In genomic region chr9:122394265-122395242, GRCh38 we compare ENCODE assay signal across 12 cellular contexts. TPM values are rescaled to one million over a fixed set of nuclear protein-coding genes. Genes with fewer than 3 reads are reported as not detected.
DNase-seq lines count a peak whose midpoint lies in the region; ATAC-seq and TF ChIP-seq lines count a peak whose summit lies in the region.
"Had no signal": no experiment of that assay in that cellular context is flagged by ENCODE, and none has a peak within 500 bp of the region (broad histone marks: within the 10 kb centered on the region; RNA-seq: fewer than 3 reads in every experiment).

No MANE protein-coding gene starts in this region.

- H4K20me1 ChIP-seq in GM23248 (ENCODE audit: insufficient read depth) = no peaks in the 10 kb centered on the region

- H3K36me3 Mint-ChIP-seq in MCF 10A (ENCODE audit: insufficient read depth, unreplicated experiment) (no peaks in the 10 kb centered on the region), nephron progenitor cell (ENCODE audit: low read depth) (no peaks in the 10 kb centered on the region)
- H3K36me3 Mint-ChIP-seq in T-helper 2 cell treated with Interferon-gamma antibody and Interleukin-4, amounts not matched to agents 5 μg/mL and 100 μg/mL, for 36 hours (ENCODE audit: low read depth) = no peaks in the 10 kb centered on the region

- H3K9ac ChIP-seq in GM23248 = peak overlapping the region; percentile 54

- TF ChIP-seq EP300 in sigmoid colon (IDR thresholded peaks at IDR 0.05) = no peak

- H3K36me3 ChIP-seq in GM23248 (ENCODE audit: low read depth) = no peaks in the 10 kb centered on the region
- peaks cover 11 to 38% (median 17%) of the 10 kb centered on the region in 4 donors for H3K36me3 ChIP-seq in sigmoid colon
- H3K36me3 ChIP-seq: upper lobe of left lung had no signal

- ATAC-seq in left cardiac atrium (peak; percentile 71 to 93), GM18511 (IDR thresholded peaks at IDR 0.05; ENCODE audit: unreplicated experiment) (no peak)

- intact Hi-C loops in MCF 10A (cut with micrococcal nuclease) = no loop called here
- intact Hi-C loops in left cardiac atrium (cut with DNase I) = loop anchor here in 1 of 2 donors (10.0 kb wide), 1 partner anchor 400 kb away; no protein-coding TSS in a partner anchor
- intact Hi-C loops in sigmoid colon (cut with DNase I) = loop anchor here (5.0 kb wide), 1 partner anchor 53 kb away; no protein-coding TSS in a partner anchor

- H3K9me3 ChIP-seq in GM23248 (ENCODE audit: low read depth) (no peaks in the 10 kb centered on the region), sigmoid colon (no peaks in the 10 kb centered on the region)
- H3K9me3 ChIP-seq: upper lobe of left lung had no signal

- H3K27me3 Mint-ChIP-seq in MCF 10A (ENCODE audit: insufficient read depth, unreplicated experiment) = no peaks in the 10 kb centered on the region
- H3K27me3 Mint-ChIP-seq in T-helper 2 cell treated with Interferon-gamma antibody and Interleukin-4, amounts not matched to agents 5 μg/mL and 100 μg/mL, for 36 hours (ENCODE audit: low read depth) = peaks cover 8% of the 10 kb centered on the region
- H3K27me3 Mint-ChIP-seq in nephron progenitor cell (ENCODE audit: low read depth, poor library complexity) = peaks cover 23% of the 10 kb centered on the region

- H3K9me3 Mint-ChIP-seq in MCF 10A (ENCODE audit: unreplicated experiment) = no peaks in the 10 kb centered on the region
- H3K9me3 Mint-ChIP-seq in T-helper 2 cell treated with Interferon-gamma antibody and Interleukin-4, amounts not matched to agents 5 μg/mL and 100 μg/mL, for 36 hours = peaks cover 5% of the 10 kb centered on the region
- peaks cover 7% of the 10 kb centered on the region for H3K9me3 Mint-ChIP-seq in nephron progenitor cell

- peaks cover 17% of the 10 kb centered on the region for H3K4me1 Mint-ChIP-seq in MCF 10A (ENCODE audit: insufficient read depth, unreplicated experiment)
- H3K4me1 Mint-ChIP-seq in T-helper 2 cell treated with Interferon-gamma antibody and Interleukin-4, amounts not matched to agents 5 μg/mL and 100 μg/mL, for 36 hours (ENCODE audit: low read depth) = no peaks in the 10 kb centered on the region
- peaks cover 13% of the 10 kb centered on the region for H3K4me1 Mint-ChIP-seq in nephron progenitor cell

- H3K9me2 ChIP-seq in GM23248 (ENCODE audit: insufficient read depth) = no peaks in the 10 kb centered on the region

- peak overlapping the region; percentile 87 for H3K27ac ChIP-seq in GM23248
- H3K27ac ChIP-seq in sigmoid colon = peak overlapping the region; percentile 77 to 89 (median 86)

- H3K79me2 ChIP-seq in GM23248 (ENCODE audit: insufficient read depth) = no peaks in the 10 kb centered on the region

- H3K27ac Mint-ChIP-seq in MCF 10A (ENCODE audit: low read depth, unreplicated experiment) = no peak overlapping the region
- no peak overlapping the region for H3K27ac Mint-ChIP-seq in T-helper 2 cell treated with Interferon-gamma antibody and Interleukin-4, amounts not matched to agents 5 μg/mL and 100 μg/mL, for 36 hours
- H3K27ac Mint-ChIP-seq in nephron progenitor cell = no peak overlapping the region
- H3K27ac Mint-ChIP-seq: activated CD4-positive, alpha-beta T cell treated with anti-CD3 and anti-CD28 coated beads, Interleukin-2, amount 10 ng/mL, durations not matched to agents 24 days and 14 days had no signal

- peaks cover 42% of the 10 kb centered on the region for H3K4me1 ChIP-seq in GM23248 (ENCODE audit: insufficient read depth)
- peaks cover 0 to 41% (median 28%) of the 10 kb centered on the region in 4 donors for H3K4me1 ChIP-seq in sigmoid colon

- BruUV-seq in MCF 10A (replicated peaks; lab: Mats Ljungman, UMichigan) = no TSS peak

- DNase-seq in GM23248 = peak; percentile 93
- peak; percentile 60 for DNase-seq in MCF 10A (ENCODE audit: unreplicated experiment)
- peak; percentile 70 for DNase-seq in left cardiac atrium
- DNase-seq in sigmoid colon = peak; percentile 91
- no peak for DNase-seq in T-helper 2 cell treated with Interferon-gamma antibody and Interleukin-4, amounts not matched to agents 5 μg/mL and 100 μg/mL, for 36 hours (ENCODE audit: low spot score)
- DNase-seq in nephron progenitor cell = no peak
- DNase-seq in KBM-7 = no peak
- DNase-seq: activated CD4-positive, alpha-beta T cell treated with anti-CD3 and anti-CD28 coated beads, Interleukin-2, amount 10 ng/mL, durations not matched to agents 24 days and 14 days; anterior cingulate cortex; DND-41; upper lobe of left lung had no signal

- in situ Hi-C loops in GM23248 (cut with MboI) (no loop called here), KBM-7 (cut with MboI; ENCODE audit: low pct_unique_long_range_greater_than_20kb, low sequenced_read_pairs) (no loop called here)

- 10 to 11% methylated on average over 9 of the region's 9 CpGs for whole genome bisulfite sequencing in GM23248 (ENCODE audit: low coverage in 1 of 2, low lambda C conversion rate in 2 of 2, missing lambda C conversion rate in 2 of 2), 2 experiments
- 63 to 69% methylated on average over 9 of the region's 9 CpGs for WGBS in sigmoid colon, 2 donors

- H3K4me3 ChIP-seq in GM23248 (peak overlapping the region; percentile 47; the same call in 1 of the 2 replicates), sigmoid colon (no peak overlapping the region)
- H3K4me3 ChIP-seq: upper lobe of left lung had no signal

- H3K27me3 ChIP-seq in GM23248 (replicated peaks; ENCODE audit: insufficient read depth) (no peaks in the 10 kb centered on the region), sigmoid colon (no peaks in the 10 kb centered on the region)
- H3K27me3 ChIP-seq: upper lobe of left lung had no signal

- no peak for TF ChIP-seq POLR2A in sigmoid colon (IDR thresholded peaks at IDR 0.05)

- H3F3A ChIP-seq in GM23248 (ENCODE audit: insufficient read depth) = peaks cover 42% of the 10 kb centered on the region

- H3K4me3 Mint-ChIP-seq in MCF 10A (ENCODE audit: unreplicated experiment) (no peak overlapping the region), nephron progenitor cell (no peak overlapping the region)
- no peak overlapping the region for H3K4me3 Mint-ChIP-seq in T-helper 2 cell treated with Interferon-gamma antibody and Interleukin-4, amounts not matched to agents 5 μg/mL and 100 μg/mL, for 36 hours
- H3K4me3 Mint-ChIP-seq: activated CD4-positive, alpha-beta T cell treated with anti-CD3 and anti-CD28 coated beads, Interleukin-2, amount 10 ng/mL, durations not matched to agents 24 days and 14 days had no signal

- CTCF ChIA-PET in MCF 10A (lab: Yijun Ruan, JAX) = interaction anchor here (0.6 to 1.5 kb wide), 7 partner anchors 12 to 433 kb away, joined by 3 to 8 read pairs (median 4); no protein-coding TSS in a partner anchor

- TF ChIP-seq CTCF in MCF 10A (IDR thresholded peaks at IDR 0.05; ENCODE audit: unreplicated experiment) (no peak), sigmoid colon (IDR thresholded peaks at IDR 0.05) (no peak), nephron progenitor cell (IDR thresholded peaks at IDR 0.05) (no peak)

- H2AFZ ChIP-seq in GM23248 = peak overlapping the region; percentile 69

- POLR2A ChIA-PET in MCF 10A (lab: Yijun Ruan, JAX) = interaction anchor here (0.5 to 1.8 kb wide), 5 partner anchors 11 to 52 kb away, joined by 3 to 6 read pairs (median 3); no protein-coding TSS in a partner anchor

- H3K4me2 ChIP-seq in GM23248 (ENCODE audit: unreplicated experiment) = peak overlapping the region; percentile 78

RNA-seq across cellular contexts. Expression of gene PTGS1, which starts 23.7 kb away (rescaled TPM):
- 39.6 and 51.5 TPM in 2 replicates for total RNA-seq in GM23248 (2014; rRNA removed; shearing (Covaris generic))
- 43.8 and 44.9 TPM in 2 replicates for polyA plus RNA-seq in GM23248 (2016; fragmentation: Nextera tagmentation; extraction: Ambion mirVana)
- total RNA-seq in MCF 10A (2022) = 0.20 and 0.70 TPM in 2 replicates
- 10 to 100 TPM in 1 of 2 donors, 1 to 10 TPM in 1; 6.0 to 37.3 TPM for total RNA-seq in left cardiac atrium
- 100 to 1,000 TPM in 2 of 4 donors, 10 to 100 TPM in 2; 72.6 to 150 (median 121) TPM for total RNA-seq in sigmoid colon
- 10 to 100 TPM in 1 of 3 donors, 1 to 10 TPM in 2; 3.0 to 10.8 (median 4.2) TPM for polyA plus RNA-seq in sigmoid colon

Comparison
In these comparisons a context has a peak if more than half of its experiments do, and no peak if none do; other contexts are left out.
1. DNase-seq: peak in GM23248 (single experiment), MCF 10A (single experiment), left cardiac atrium (single experiment) and sigmoid colon (single experiment); none in T-helper 2 cell treated with Interferon-gamma antibody and Interleukin-4, amounts not matched to agents 5 μg/mL and 100 μg/mL, for 36 hours (single experiment), nephron progenitor cell (single experiment) and KBM-7 (single experiment).